22 cellular contexts compared by ENCODE assay signal in genomic region chr2:134791606-134792005, GRCh38. TPM values are rescaled to one million over a fixed set of nuclear protein-coding genes. Genes with fewer than 3 reads are reported as not detected.
A peak's percentile ranks its signal among the peaks of the same experiment; 100 is the strongest.
DNase-seq lines count a peak whose midpoint lies in the region; ATAC-seq and TF ChIP-seq lines count a peak whose summit lies in the region.
"Had no signal": no experiment of that assay in that cellular context is flagged by ENCODE, and none has a peak within 500 bp of the region (broad histone marks: within the 10 kb centered on the region; RNA-seq: fewer than 3 reads in every experiment).

No MANE protein-coding gene starts in this region.

- no peak overlapping the region for H3K27ac ChIP-seq in endodermal cell (ENCODE audit: low read depth, low read length)
- H3K27ac ChIP-seq: A549, BLaER1 had no signal

- H3K36me3 ChIP-seq in endodermal cell (ENCODE audit: control insufficient read depth, insufficient read depth, low read length) = no peaks in the 10 kb centered on the region
- H3K36me3 ChIP-seq: BLaER1 had no signal

- H3K4me3 ChIP-seq in endodermal cell (ENCODE audit: low read length) = no peak overlapping the region
- H3K4me3 ChIP-seq: A549, BLaER1, K562 had no signal

- H3K9me3 Mint-ChIP-seq in endodermal cell = peaks cover 1% of the 10 kb centered on the region
- H3K9me3 Mint-ChIP-seq: CD4-positive, alpha-beta memory T cell; HFFc6 had no signal

- H3K27ac Mint-ChIP-seq in endodermal cell = no peak overlapping the region
- H3K27ac Mint-ChIP-seq: CD14-positive monocyte; CD4-positive, alpha-beta memory T cell; HFFc6 had no signal

- no peaks in the 10 kb centered on the region for H3K4me1 ChIP-seq in endodermal cell (ENCODE audit: control insufficient read depth, insufficient read depth, low read length)
- H3K4me1 ChIP-seq: A549, BLaER1 had no signal

- ATAC-seq in GM18517 (IDR thresholded peaks at IDR 0.05; ENCODE audit: unreplicated experiment) = no peak
- ATAC-seq: A549, HCT116, K562 had no signal

- H3K4me3 Mint-ChIP-seq in endodermal cell = no peak overlapping the region
- H3K4me3 Mint-ChIP-seq: CD14-positive monocyte; CD4-positive, alpha-beta memory T cell; HFFc6 had no signal

- DNase-seq in Ammon's horn (ENCODE audit: low spot score) (peak; percentile 35), G401 (ENCODE audit: low spot score) (peak; percentile 54), cerebellum (ENCODE audit: low spot score) (peak; percentile 32), midbrain (lab: John Stamatoyannopoulos, UW) (peak; percentile 26), GM13977 (ENCODE audit: low spot score) (no peak), endodermal cell (no peak)
- DNase-seq in activated CD4-positive, CD25-positive, alpha-beta regulatory T cell treated with anti-CD3 and anti-CD28 coated beads, Interleukin-2, amount 50 U/mL, for 72 hours = no peak
- DNase-seq: AML-193; Calu3; CD4-positive, alpha-beta memory T cell; DND-41; EL; GOT3; H7; HFFc6; IMR-90 had no signal

- no peaks in the 10 kb centered on the region for H3K36me3 Mint-ChIP-seq in endodermal cell (ENCODE audit: low read depth)
- H3K36me3 Mint-ChIP-seq: CD14-positive monocyte; CD4-positive, alpha-beta memory T cell had no signal

- no peaks in the 10 kb centered on the region for H3K27me3 ChIP-seq in endodermal cell (ENCODE audit: control insufficient read depth, insufficient read depth, low read length, poor library complexity, severe bottlenecking)
- H3K27me3 ChIP-seq: BLaER1 had no signal

- no peak overlapping the region for H3K9ac ChIP-seq in endodermal cell (ENCODE audit: extremely low read depth, low read length, poor library complexity, severe bottlenecking)
- H3K9ac ChIP-seq: BLaER1 had no signal

- TF ChIP-seq CTCF in GM13977 (IDR thresholded peaks at IDR 0.05; ENCODE audit: extremely low read depth, insufficient read depth, missing control alignments) (no peak), endodermal cell (conservative IDR thresholded peaks at IDR 0.05) (no peak)

- no peaks in the 10 kb centered on the region for H3K9me3 ChIP-seq in endodermal cell (ENCODE audit: control insufficient read depth, low read length)
- H3K9me3 ChIP-seq: A549, BLaER1 had no signal

- peaks cover 3% of the 10 kb centered on the region for H3K27me3 Mint-ChIP-seq in endodermal cell (ENCODE audit: insufficient read depth)

- no peaks in the 10 kb centered on the region for H3K4me1 Mint-ChIP-seq in endodermal cell
- H3K4me1 Mint-ChIP-seq: CD4-positive, alpha-beta memory T cell had no signal

- 92 to 94% methylated on average over 3 of the region's 3 CpGs for WGBS in endodermal cell (ENCODE audit: insufficient coverage in 1 of 2, insufficient read length in 1 of 2), 2 experiments

- in situ Hi-C loops in G401 (cut with HindIII; ENCODE audit: low sequenced_read_pairs) (no loop called here), GM13977 (cut with MboI; ENCODE audit: low pct_unique_long_range_greater_than_20kb, low sequenced_read_pairs, unreplicated experiment) (no loop called here)

RNA-seq across cellular contexts. Expression of gene ACMSD, which starts 46.8 kb away (rescaled TPM):
- total RNA-seq in G401 (2014; rRNA removed; shearing (Covaris generic)) = not detected in 2 replicates
- total RNA-seq in cerebellum = not detected
- total RNA-seq in endodermal cell = not detected
- polyA plus RNA-seq in endodermal cell (2013, experiment 1 of 2) = not detected
- polyA plus RNA-seq in endodermal cell (2013, experiment 2 of 2) = not detected
- total RNA-seq: Calu3; CD4-positive, alpha-beta memory T cell; H7; HFFc6; IMR-90; K562 had no signal
- polyA plus RNA-seq: CD14-positive monocyte; CD4-positive, alpha-beta memory T cell; IMR-90; K562 had no signal

Comparison
In these comparisons a context has a peak if more than half of its experiments do, and no peak if none do; other contexts are left out.
1. DNase-seq: peak in Ammon's horn (single experiment), G401 (single experiment), cerebellum (single experiment) and midbrain (single experiment); none in activated CD4-positive, CD25-positive, alpha-beta regulatory T cell treated with anti-CD3 and anti-CD28 coated beads, Interleukin-2, amount 50 U/mL, for 72 hours (single experiment), GM13977 (single experiment) and endodermal cell (single experiment).